7 cellular contexts compared by ENCODE assay signal in genomic region chr12:57127101-57127709, GRCh38. TPM values are rescaled to one million over a fixed set of nuclear protein-coding genes. Genes with fewer than 3 reads are reported as not detected.
DNase-seq lines count a peak whose midpoint lies in the region; ATAC-seq and TF ChIP-seq lines count a peak whose summit lies in the region.

No MANE protein-coding gene starts in this region.

- peak; percentile 40 for ATAC-seq in memory B cell (ENCODE audit: low read depth)
- ATAC-seq in GM21390 (IDR thresholded peaks at IDR 0.05; ENCODE audit: unreplicated experiment) = no peak

- peaks cover 2% of the 10 kb centered on the region for H3K36me3 Mint-ChIP-seq in memory B cell

- H3K27ac ChIP-seq in dorsolateral prefrontal cortex (peak overlapping the region in 56 of 59 donors; percentile 8 to 99 (median 94)), subcutaneous abdominal adipose tissue (ENCODE audit: low read depth, low read length) (peak overlapping the region; percentile 99)

- no peak overlapping the region for H3K4me3 ChIP-seq in GM12875 (ENCODE audit: low read depth, low read length)
- H3K4me3 ChIP-seq in WI38 (ENCODE audit: low read depth, low read length) = peak overlapping the region; percentile 92
- H3K4me3 ChIP-seq in dorsolateral prefrontal cortex = peak overlapping the region; percentile 58 to 99 (median 88)
- H3K4me3 ChIP-seq in subcutaneous abdominal adipose tissue (ENCODE audit: low read depth in 1 of 5, low read length in 5 of 5) = peak overlapping the region; percentile 64 to 89 (median 77)

- H3K27ac Mint-ChIP-seq in memory B cell = no peak overlapping the region

- peak overlapping the region; percentile 26 to 93 (median 56) for H3K9ac ChIP-seq in subcutaneous abdominal adipose tissue (ENCODE audit: low read length in 5 of 5)

- H3K27me3 ChIP-seq in dorsolateral prefrontal cortex (no peaks in the 10 kb centered on the region), subcutaneous abdominal adipose tissue (ENCODE audit: control insufficient read depth in 5 of 5, insufficient read depth in 4 of 5, low read length in 5 of 5) (no peaks in the 10 kb centered on the region)

- intact Hi-C loops in dorsolateral prefrontal cortex (cut with DNase I) = loop anchor here in 1 of 2 donors (2.0 to 5.0 kb wide), 2 partner anchors 48 to 115 kb away; no protein-coding TSS in a partner anchor

- peaks cover 3% of the 10 kb centered on the region for H3K9me3 Mint-ChIP-seq in memory B cell

- DNase-seq in NAMALWA (ENCODE audit: low spot score) (peak; percentile 73), dorsolateral prefrontal cortex (peak in 6 of 10 donors; percentile 47 to 62 (median 53)), memory B cell (ENCODE audit: low spot score in 2 of 2) (peak; percentile 34 to 39)

- peaks cover 2% of the 10 kb centered on the region for H3K27me3 Mint-ChIP-seq in memory B cell

- no peaks in the 10 kb centered on the region for H3K9me3 ChIP-seq in subcutaneous abdominal adipose tissue (ENCODE audit: control insufficient read depth in 5 of 5, low read length in 5 of 5)

- H3K4me3 Mint-ChIP-seq in memory B cell = peak overlapping the region; percentile 91

- 0 out of 2 replicates have a peak, but pooled peaks have one; percentile 15 for TF ChIP-seq CTCF in GM12875 (IDR thresholded peaks at IDR 0.05; ENCODE audit: borderline replicate concordance, insufficient read depth, low read depth, low read length)
- 0 out of 2 replicates have a peak, but pooled peaks have one; percentile 13 for TF ChIP-seq CTCF in WI38 (IDR thresholded peaks at IDR 0.05; ENCODE audit: low read depth, low read length)
- peak in 41 of 56 donors; percentile 9 to 63 (median 32) for TF ChIP-seq CTCF in dorsolateral prefrontal cortex (IDR thresholded peaks at IDR 0.05 in 54 of 56, conservative IDR thresholded peaks at IDR 0.05 in 2 of 56; ENCODE audit: low read depth in 1 of 56, partially characterized antibody in 56 of 56)

- H3K4me1 ChIP-seq in subcutaneous abdominal adipose tissue (ENCODE audit: control insufficient read depth in 5 of 5, insufficient read depth in 5 of 5, low read length in 5 of 5) = peaks cover 15 to 51% (median 38%) of the 10 kb centered on the region in 5 donors

- peaks cover 8% of the 10 kb centered on the region for H3K4me1 Mint-ChIP-seq in memory B cell

- H3K36me3 ChIP-seq in subcutaneous abdominal adipose tissue (ENCODE audit: control insufficient read depth in 5 of 5, insufficient read depth in 5 of 5, low read length in 5 of 5) = peaks cover 0 to 3% (median 0%) of the 10 kb centered on the region in 5 donors

RNA-seq across cellular contexts. Expression of gene LRP1, which starts 1.1 kb away (rescaled TPM):
- 100 to 1,000 TPM; 152 to 428 (median 234) TPM for total RNA-seq in dorsolateral prefrontal cortex

RNA-seq across cellular contexts. Expression of gene STAT6, which starts 16.0 kb away (rescaled TPM):
- 10 to 100 TPM; 30.1 to 85.6 (median 49.8) TPM for total RNA-seq in dorsolateral prefrontal cortex

RNA-seq across cellular contexts. Expression of gene LRP1-AS, which starts 20.2 kb away (rescaled TPM):
- under 1 TPM in 2 of 120 experiments, not detected in 118; 0.76 to 0.81 TPM for total RNA-seq in dorsolateral prefrontal cortex

RNA-seq across cellular contexts. Expression of gene NAB2, which starts 38.3 kb away (rescaled TPM):
- 10 to 100 TPM; 15.3 to 64.0 (median 32.6) TPM for total RNA-seq in dorsolateral prefrontal cortex

RNA-seq across cellular contexts. Expression of gene NEMP1, which starts 48.6 kb away (rescaled TPM):
- total RNA-seq in dorsolateral prefrontal cortex = 10 to 100 TPM in 52 of 120 experiments, 1 to 10 TPM in 68; 5.4 to 18.4 (median 9.6) TPM
